Comparison of ENCODE assay signal across 27 cellular contexts in genomic region chr2:52194342-52194741, GRCh38.
"Had no signal": no experiment of that assay in that cellular context is flagged by ENCODE, and none has a peak within 500 bp of the region (broad histone marks: within the 10 kb centered on the region; RNA-seq: fewer than 3 reads in every experiment).

No MANE protein-coding gene starts in this region.

- H3K79me2 ChIP-seq: parathyroid adenoma had no signal

- H3K9me3 ChIP-seq: ovary, psoas muscle, right lobe of liver, sigmoid colon, suprapubic skin, testis, tibial artery, transverse colon, upper lobe of right lung, vagina had no signal

- H3K27me3 ChIP-seq: ovary, right lobe of liver, sigmoid colon, suprapubic skin, testis, tibial artery, transverse colon, upper lobe of right lung, vagina had no signal

- H3K9ac ChIP-seq: parathyroid adenoma had no signal

- FAIRE-seq: small intestine had no signal

- H3K4me1 ChIP-seq: parathyroid adenoma, psoas muscle, right lobe of liver, sigmoid colon, suprapubic skin, testis, tibial artery, transverse colon, upper lobe of right lung, vagina had no signal

- H3K4me3 ChIP-seq: ovary, psoas muscle, right lobe of liver, sigmoid colon, suprapubic skin, testis, tibial artery, transverse colon, upper lobe of right lung, vagina had no signal

- H3K36me3 ChIP-seq: ovary, right lobe of liver, sigmoid colon, suprapubic skin, tibial artery, transverse colon, upper lobe of right lung, vagina had no signal

- ATAC-seq: naive thymus-derived CD8-positive, alpha-beta T cell; natural killer cell treated with Interleukin-12 subunit alpha and Interleukin-12 subunit beta and Interleukin-15 and Interleukin-18, amount 100 ng/mL, for 72 hours; psoas muscle; right cardiac atrium; right lobe of liver; stimulated activated memory B cell treated with anti-CD40 and anti-IgM and Interleukin-4, amounts not matched to agents 10 μg/mL and 1 μg/mL and 100 μg/mL, for 72 hours; stimulated activated naive CD8-positive, alpha-beta T cell treated with anti-CD3 and anti-CD28 coated beads, Interleukin-15, amount 100 ng/mL, for 72 hours; stimulated activated naive CD8-positive, alpha-beta T cell treated with anti-CD3 and anti-CD28 coated beads, Interleukin-15, Interleukin-2, amounts not matched to agents 100 U/mL and 50 U/mL, for 24 hours; upper lobe of right lung had no signal

- H2AFZ ChIP-seq: parathyroid adenoma had no signal

- DNase-seq: naive thymus-derived CD8-positive, alpha-beta T cell; nephron progenitor cell; occipital lobe; ovary; posterior cingulate gyrus; psoas muscle; right cardiac atrium; right lobe of liver; sigmoid colon; small intestine; stimulated activated CD4-positive, alpha-beta T cell treated with anti-CD3 and anti-CD28 coated beads, Interleukin-15, amount 100 ng/mL, for 24 hours; stimulated activated CD4-positive, alpha-beta T cell treated with anti-CD3 and anti-CD28 coated beads, Interleukin-2, amount 100 ng/mL, for 24 hours; stimulated activated CD4-positive, alpha-beta T cell treated with anti-CD3 and anti-CD28 coated beads, Interleukin-2, amount 100 ng/mL, for 48 hours; stimulated activated CD4-positive, alpha-beta T cell treated with anti-CD3 and anti-CD28 coated beads, Interleukin-4, amount 100 ng/mL, for 24 hours; stimulated activated naive CD4-positive, alpha-beta T cell; stimulated activated naive CD8-positive, alpha-beta T cell treated with anti-CD3 and anti-CD28 coated beads, Interleukin-15, amount 100 ng/mL, for 72 hours; stimulated activated naive CD8-positive, alpha-beta T cell treated with anti-CD3 and anti-CD28 coated beads, Interleukin-15, Interleukin-2, amounts not matched to agents 100 U/mL and 50 U/mL, for 24 hours; substantia nigra; testis; tibial artery; transverse colon; upper lobe of right lung had no signal

- H3K27ac ChIP-seq: ovary, parathyroid adenoma, psoas muscle, right lobe of liver, sigmoid colon, suprapubic skin, testis, tibial artery, transverse colon, upper lobe of right lung, vagina had no signal
